ENCODE assay signal across 1 cellular context in the genomic region with DNA sequence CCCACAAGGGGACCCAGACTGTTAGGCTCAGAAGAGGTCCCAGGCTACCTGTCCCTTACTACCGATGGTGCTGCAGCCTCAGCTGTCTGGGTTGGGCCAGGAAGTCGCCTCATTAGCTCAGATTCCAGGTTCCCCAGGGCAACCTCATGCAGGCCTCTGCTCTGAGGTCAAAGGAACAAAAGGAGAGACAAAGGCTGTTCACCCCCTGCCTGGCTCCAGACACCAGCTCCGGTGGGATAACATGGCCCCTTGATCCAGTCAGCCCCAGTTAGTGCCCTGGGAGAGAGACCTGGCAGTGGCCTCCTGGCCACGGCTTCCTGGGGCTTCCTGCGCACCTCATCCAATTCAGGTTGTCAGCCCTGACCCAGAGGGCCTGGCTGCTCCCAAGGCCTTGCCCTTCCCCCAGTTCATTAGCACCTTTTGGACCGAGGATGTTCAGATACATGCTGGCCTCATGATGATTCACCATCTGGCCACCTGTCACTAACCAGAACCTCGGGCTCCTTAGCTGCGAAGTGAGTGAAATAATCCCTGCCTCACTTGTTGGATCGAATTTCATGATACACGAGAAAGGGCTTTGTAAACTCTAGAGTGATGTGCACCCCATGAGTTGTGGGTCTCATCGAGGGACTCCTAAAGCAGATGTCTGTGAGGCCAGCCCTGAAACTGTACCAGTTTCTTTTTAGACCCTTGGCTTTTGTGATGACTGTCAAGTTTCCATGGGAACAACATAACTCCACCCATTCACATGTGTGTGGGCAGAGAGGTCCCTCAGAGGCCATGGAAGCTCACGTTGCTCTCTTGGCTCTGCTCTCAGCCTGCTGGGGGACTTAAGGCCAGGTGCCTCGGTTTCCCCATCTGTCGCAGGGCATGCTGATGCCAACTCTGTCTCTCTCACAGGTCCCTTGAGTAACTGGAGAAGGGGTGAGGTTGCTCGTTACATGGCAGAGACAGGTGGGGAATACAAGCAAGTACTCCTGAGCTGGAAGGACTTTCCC.
TF ChIP-seq lines count a peak whose summit lies in the region.

No MANE protein-coding gene starts in this region.

TF ChIP-seq in K562, 482 proteins besides CTCF, POLR2A, EP300 and RAD21 (continued from another document):
- TF ChIP-seq, protein P1, sequence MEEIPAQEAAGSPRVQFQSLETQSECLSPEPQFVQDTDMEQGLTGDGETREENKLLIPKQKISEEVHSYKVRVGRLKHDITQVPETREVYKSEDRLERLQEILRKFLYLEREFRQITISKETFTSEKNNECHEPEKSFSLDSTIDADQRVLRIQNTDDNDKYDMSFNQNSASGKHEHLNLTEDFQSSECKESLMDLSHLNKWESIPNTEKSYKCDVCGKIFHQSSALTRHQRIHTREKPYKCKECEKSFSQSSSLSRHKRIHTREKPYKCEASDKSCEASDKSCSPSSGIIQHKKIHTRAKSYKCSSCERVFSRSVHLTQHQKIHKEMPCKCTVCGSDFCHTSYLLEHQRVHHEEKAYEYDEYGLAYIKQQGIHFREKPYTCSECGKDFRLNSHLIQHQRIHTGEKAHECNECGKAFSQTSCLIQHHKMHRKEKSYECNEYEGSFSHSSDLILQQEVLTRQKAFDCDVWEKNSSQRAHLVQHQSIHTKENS (CRISPR knock-in tag; IDR thresholded peaks at IDR 0.05): no peak
- TF ChIP-seq RFX1 (IDR thresholded peaks at IDR 0.05) (peak; percentile 74), GTF2F1 (IDR thresholded peaks at IDR 0.05; ENCODE audit: low read depth, low read length) (no peak), ZNF431 (CRISPR knock-in tag; IDR thresholded peaks at IDR 0.05) (no peak), NFATC3 (IDR thresholded peaks at IDR 0.05) (no peak), ATF7 (IDR thresholded peaks at IDR 0.05) (no peak)
TF ChIP-seq in K562: peak in this region for 1.
